8 cellular contexts compared by ENCODE assay signal in genomic region chr11:65454696-65455456, GRCh38. TPM values are rescaled to one million over a fixed set of nuclear protein-coding genes. Genes with fewer than 3 reads are reported as not detected.
DNase-seq lines count a peak whose midpoint lies in the region; ATAC-seq and TF ChIP-seq lines count a peak whose summit lies in the region.

No MANE protein-coding gene starts in this region.

- H3K36me3 Mint-ChIP-seq in activated CD4-positive, alpha-beta T cell treated with anti-CD3 and anti-CD28 coated beads, Interleukin-2, amount 10 ng/mL, durations not matched to agents 7 days and 5 days (ENCODE audit: low read depth), result no peaks in the 10 kb centered on the region
- no peaks in the 10 kb centered on the region for H3K36me3 Mint-ChIP-seq in dendritic cell treated with granulocyte-macrophage colony-stimulating factor and Interleukin-4, amounts not matched to agents 40 ng/mL and 50 ng/mL, for 4 days (ENCODE audit: low read depth)

- H3K9me3 Mint-ChIP-seq in activated CD4-positive, alpha-beta T cell treated with anti-CD3 and anti-CD28 coated beads, Interleukin-2, amount 10 ng/mL, durations not matched to agents 7 days and 5 days, result no peaks in the 10 kb centered on the region
- no peaks in the 10 kb centered on the region for H3K9me3 Mint-ChIP-seq in dendritic cell treated with granulocyte-macrophage colony-stimulating factor and Interleukin-4, amounts not matched to agents 40 ng/mL and 50 ng/mL, for 4 days

- peak overlapping the region; percentile 86 for H3K4me3 Mint-ChIP-seq in activated CD4-positive, alpha-beta T cell treated with anti-CD3 and anti-CD28 coated beads, Interleukin-2, amount 10 ng/mL, durations not matched to agents 7 days and 5 days
- peak overlapping the region; percentile 97 for H3K4me3 Mint-ChIP-seq in dendritic cell treated with granulocyte-macrophage colony-stimulating factor and Interleukin-4, amounts not matched to agents 40 ng/mL and 50 ng/mL, for 4 days

- no peaks in the 10 kb centered on the region for H3K27me3 Mint-ChIP-seq in activated CD4-positive, alpha-beta T cell treated with anti-CD3 and anti-CD28 coated beads, Interleukin-2, amount 10 ng/mL, durations not matched to agents 7 days and 5 days
- peaks cover 2% of the 10 kb centered on the region for H3K27me3 Mint-ChIP-seq in dendritic cell treated with granulocyte-macrophage colony-stimulating factor and Interleukin-4, amounts not matched to agents 40 ng/mL and 50 ng/mL, for 4 days

- 5 to 7% methylated on average over 20 to 34 of the region's 47 CpGs for WGBS in lower leg skin, 2 donors

- peak overlapping the region; percentile 79 for H3K27ac Mint-ChIP-seq in activated CD4-positive, alpha-beta T cell treated with anti-CD3 and anti-CD28 coated beads, Interleukin-2, amount 10 ng/mL, durations not matched to agents 7 days and 5 days
- H3K27ac Mint-ChIP-seq in dendritic cell treated with granulocyte-macrophage colony-stimulating factor and Interleukin-4, amounts not matched to agents 40 ng/mL and 50 ng/mL, for 4 days, result peak overlapping the region; percentile 92

- no peak for TF ChIP-seq CTCF in lower leg skin (IDR thresholded peaks at IDR 0.05)

- CTCF ChIA-PET in activated CD4-positive, alpha-beta T cell treated with anti-CD3 and anti-CD28 coated beads, Interleukin-2, amount 10 ng/mL, durations not matched to agents 7 days and 5 days (lab: Charles Lee), result interaction anchor here (0.7 kb wide), 1 partner anchor 11 kb away, joined by 3 read pairs; no protein-coding TSS in a partner anchor

- H3K4me1 Mint-ChIP-seq in activated CD4-positive, alpha-beta T cell treated with anti-CD3 and anti-CD28 coated beads, Interleukin-2, amount 10 ng/mL, durations not matched to agents 7 days and 5 days, result peaks cover 32% of the 10 kb centered on the region
- H3K4me1 Mint-ChIP-seq in dendritic cell treated with granulocyte-macrophage colony-stimulating factor and Interleukin-4, amounts not matched to agents 40 ng/mL and 50 ng/mL, for 4 days (ENCODE audit: low read depth), result peaks cover 43% of the 10 kb centered on the region

- ATAC-seq in HG02885 (IDR thresholded peaks at IDR 0.05; ENCODE audit: poor library complexity, unreplicated experiment), result peak; percentile 96

- POLR2A ChIA-PET in activated CD4-positive, alpha-beta T cell treated with anti-CD3 and anti-CD28 coated beads, Interleukin-2, amount 10 ng/mL, durations not matched to agents 7 days and 5 days (lab: Charles Lee), result interaction anchor here (0.7 to 1.0 kb wide), 2 partner anchors 10 to 44 kb away, joined by 3 to 4 read pairs; partner anchors contain the start of gene MALAT1

- DNase-seq in NCI-H524 (lab: John Stamatoyannopoulos, UW), result peak; percentile 36 to 87
- DNase-seq in NCI-H524 treated with DMSO at 0.1 percent for 48 hours (lab: John Stamatoyannopoulos, UW), result no peak
- peak; percentile 94 for DNase-seq in NCI-H2227 treated with DMSO at 0.1 percent for 48 hours (lab: John Stamatoyannopoulos, UW)
- peak; percentile 84 for DNase-seq in activated CD4-positive, alpha-beta T cell treated with anti-CD3 and anti-CD28 coated beads, Interleukin-2, amount 10 ng/mL, durations not matched to agents 7 days and 5 days
- DNase-seq in lower leg skin (ENCODE audit: low spot score in 2 of 2), result peak; percentile 87 to 98
- DNase-seq in stimulated activated CD4-positive, alpha-beta T cell treated with anti-CD3 and anti-CD28 coated beads, TNF-alpha, amount 100 ng/mL, for 1 hour (ENCODE audit: low read depth in 3 of 3, low spot score in 1 of 3), result peak in 2 of 3 donors; percentile 62 to 77

- TF ChIP-seq POLR2A in lower leg skin (IDR thresholded peaks at IDR 0.05), result peak in 1 of 2 donors; percentile 72

- intact Hi-C loops in dendritic cell treated with granulocyte-macrophage colony-stimulating factor and Interleukin-4, amounts not matched to agents 40 ng/mL and 50 ng/mL, for 4 days (cut with micrococcal nuclease), result no loop called here
- intact Hi-C loops in lower leg skin (cut with DNase I; ENCODE audit: low total_unique reads), result no loop called here

- H3K4me3 ChIP-seq in lower leg skin (ENCODE audit: low read depth, poor library complexity, severe bottlenecking), result peak overlapping the region; percentile 34

RNA-seq across cellular contexts. Expression of gene NEAT1, which starts 32.3 kb away (rescaled TPM):
- total RNA-seq in activated CD4-positive, alpha-beta T cell treated with anti-CD3 and anti-CD28 coated beads, Interleukin-2, amount 10 ng/mL, durations not matched to agents 7 days and 5 days, result 100 to 1,000 TPM; 463 to 610 TPM
- total RNA-seq in lower leg skin, result 100 to 1,000 TPM; 147 to 645 (median 301) TPM

RNA-seq across cellular contexts. Expression of gene MALAT1, which starts 44.0 kb away (rescaled TPM):
- 1,000 to 10,000 TPM; 7,183 to 8,252 TPM for total RNA-seq in activated CD4-positive, alpha-beta T cell treated with anti-CD3 and anti-CD28 coated beads, Interleukin-2, amount 10 ng/mL, durations not matched to agents 7 days and 5 days
- total RNA-seq in lower leg skin, result over 10,000 TPM in 1 of 4 donors, 1,000 to 10,000 TPM in 3; 5,806 to 14,299 (median 7,416) TPM
